In the genomic region with DNA sequence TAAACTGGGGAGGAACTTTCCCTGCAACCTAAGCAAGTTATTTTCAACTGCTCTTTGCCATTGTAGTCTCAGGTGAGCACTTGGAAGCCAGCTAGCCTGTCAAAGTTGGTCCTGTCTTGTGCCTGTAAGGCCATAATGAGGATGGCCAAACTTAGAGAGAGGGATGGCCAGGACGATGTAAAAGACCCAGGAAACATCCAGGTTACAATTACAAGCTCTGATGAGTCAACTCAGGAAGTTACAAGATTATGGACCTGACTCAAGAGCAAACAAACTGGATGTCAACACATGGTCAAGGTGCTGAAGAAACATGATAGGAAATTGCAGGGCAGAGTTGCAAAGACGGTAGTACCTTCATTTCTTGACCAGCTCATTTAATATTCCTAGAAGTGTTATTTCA, we compare ENCODE assay signal across 8 cellular contexts.
DNase-seq lines count a peak whose midpoint lies in the region; ATAC-seq and TF ChIP-seq lines count a peak whose summit lies in the region.

No MANE protein-coding gene starts in this region.

- peak overlapping the region; percentile 76 to 90 for H3K4me3 ChIP-seq in foreskin fibroblast (ENCODE audit: low read depth in 1 of 2, low read length in 2 of 2)

- peak overlapping the region; percentile 87 to 92 for H3K4me3 Mint-ChIP-seq in stimulated activated naive B cell treated with anti-CD40 and anti-IgM and Interleukin-4, amounts not matched to agents 10 μg/mL and 1 μg/mL and 100 μg/mL, for 72 hours

- DNase-seq in NCI-H510A treated with DMSO at 0.1 percent for 48 hours (lab: John Stamatoyannopoulos, UW) (peak; percentile 9), NCI-H510A (lab: John Stamatoyannopoulos, UW) (no peak), SKM-1 treated with dmso at 0.1 percent for 144 hours (lab: John Stamatoyannopoulos, UW; ENCODE audit: unreplicated experiment) (peak; percentile 37), foreskin fibroblast (peak in 1 of 2 donors; percentile 56), midbrain (lab: John Stamatoyannopoulos, UW) (no peak)
- no peak for DNase-seq in stimulated activated naive B cell treated with anti-CD40 and anti-IgM and Interleukin-4, amounts not matched to agents 10 μg/mL and 1 μg/mL and 100 μg/mL, for 72 hours

- no peaks in the 10 kb centered on the region for H3K27me3 Mint-ChIP-seq in stimulated activated naive B cell treated with anti-CD40 and anti-IgM and Interleukin-4, amounts not matched to agents 10 μg/mL and 1 μg/mL and 100 μg/mL, for 72 hours

- no peak for ATAC-seq in stimulated activated naive B cell treated with anti-CD40 and anti-IgM and Interleukin-4, amounts not matched to agents 10 μg/mL and 1 μg/mL and 100 μg/mL, for 72 hours (replicated peaks)
- ATAC-seq in GM18519 (IDR thresholded peaks at IDR 0.05; ENCODE audit: low FRiP score, unreplicated experiment) (no peak), HG02759 (IDR thresholded peaks at IDR 0.05; ENCODE audit: unreplicated experiment) (no peak)

- H3K27ac Mint-ChIP-seq in stimulated activated naive B cell treated with anti-CD40 and anti-IgM and Interleukin-4, amounts not matched to agents 10 μg/mL and 1 μg/mL and 100 μg/mL, for 72 hours = peak overlapping the region; percentile 92

- peaks cover 1 to 29% of the 10 kb centered on the region in 2 donors for H3K36me3 Mint-ChIP-seq in stimulated activated naive B cell treated with anti-CD40 and anti-IgM and Interleukin-4, amounts not matched to agents 10 μg/mL and 1 μg/mL and 100 μg/mL, for 72 hours

- peaks cover 44 to 65% of the 10 kb centered on the region in 2 donors for H3K4me1 Mint-ChIP-seq in stimulated activated naive B cell treated with anti-CD40 and anti-IgM and Interleukin-4, amounts not matched to agents 10 μg/mL and 1 μg/mL and 100 μg/mL, for 72 hours

- TF ChIP-seq CTCF in foreskin fibroblast (IDR thresholded peaks at IDR 0.05; ENCODE audit: low read depth, low read length) = no peak

- no peaks in the 10 kb centered on the region for H3K9me3 Mint-ChIP-seq in stimulated activated naive B cell treated with anti-CD40 and anti-IgM and Interleukin-4, amounts not matched to agents 10 μg/mL and 1 μg/mL and 100 μg/mL, for 72 hours

Comparison
In these comparisons a context has a peak if more than half of its experiments do, and no peak if none do; other contexts are left out.
1. DNase-seq: peak in NCI-H510A treated with DMSO at 0.1 percent for 48 hours (single experiment) and SKM-1 treated with dmso at 0.1 percent for 144 hours (single experiment); none in NCI-H510A (single experiment), stimulated activated naive B cell treated with anti-CD40 and anti-IgM and Interleukin-4, amounts not matched to agents 10 μg/mL and 1 μg/mL and 100 μg/mL, for 72 hours (single experiment) and midbrain (single experiment).